2 cellular contexts compared by ENCODE assay signal in the genomic region with DNA sequence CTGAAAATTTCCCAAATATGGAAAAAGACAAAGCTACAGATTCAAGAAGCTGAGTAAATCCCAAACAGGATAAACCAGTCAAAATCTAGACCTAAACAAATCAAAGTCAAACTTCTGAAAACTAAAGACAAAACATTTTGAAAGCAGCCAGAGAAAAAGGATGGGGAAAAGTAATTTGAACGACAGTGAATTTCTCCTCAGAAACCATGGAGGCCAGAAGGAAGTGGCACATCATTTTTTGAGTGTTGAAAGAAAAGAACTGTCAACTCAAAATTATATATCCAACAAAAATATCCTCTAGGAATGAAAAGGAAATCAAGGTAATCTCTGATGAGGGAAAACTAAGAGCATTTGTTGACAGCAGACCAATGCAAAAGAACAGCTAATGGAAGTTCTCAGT.
TF ChIP-seq lines count a peak whose summit lies in the region.

No MANE protein-coding gene starts in this region.

TF ChIP-seq in WTC11, 78 proteins besides CTCF, POLR2A, EP300 and RAD21:
- TF ChIP-seq ZNF317 (CRISPR knock-in tag; IDR thresholded peaks at IDR 0.05; ENCODE audit: borderline replicate concordance, low read depth): peak; percentile 75
- TF ChIP-seq CREB1 (CRISPR knock-in tag; IDR thresholded peaks at IDR 0.05): no peak

TF ChIP-seq in K562, 482 proteins besides CTCF, POLR2A, EP300 and RAD21:
- TF ChIP-seq TRIM28 (IDR thresholded peaks at IDR 0.05) (0 out of 2 replicates have a peak, but pooled peaks have one; percentile 41), CBX3 (IDR thresholded peaks at IDR 0.05; ENCODE audit: borderline replicate concordance in 1 of 2, low read length in 2 of 2) (peak in 1 of 2 experiments; percentile 74; a peak in 1 of 3 replicates), CHD1 (IDR thresholded peaks at IDR 0.05; ENCODE audit: low read length) (no peak), PBX2 (CRISPR knock-in tag; IDR thresholded peaks at IDR 0.05; ENCODE audit: low read depth) (no peak), PBX2 (tag; conservative IDR thresholded peaks at IDR 0.05; ENCODE audit: low read depth) (peak; percentile 50)
- TF ChIP-seq, protein P1, sequence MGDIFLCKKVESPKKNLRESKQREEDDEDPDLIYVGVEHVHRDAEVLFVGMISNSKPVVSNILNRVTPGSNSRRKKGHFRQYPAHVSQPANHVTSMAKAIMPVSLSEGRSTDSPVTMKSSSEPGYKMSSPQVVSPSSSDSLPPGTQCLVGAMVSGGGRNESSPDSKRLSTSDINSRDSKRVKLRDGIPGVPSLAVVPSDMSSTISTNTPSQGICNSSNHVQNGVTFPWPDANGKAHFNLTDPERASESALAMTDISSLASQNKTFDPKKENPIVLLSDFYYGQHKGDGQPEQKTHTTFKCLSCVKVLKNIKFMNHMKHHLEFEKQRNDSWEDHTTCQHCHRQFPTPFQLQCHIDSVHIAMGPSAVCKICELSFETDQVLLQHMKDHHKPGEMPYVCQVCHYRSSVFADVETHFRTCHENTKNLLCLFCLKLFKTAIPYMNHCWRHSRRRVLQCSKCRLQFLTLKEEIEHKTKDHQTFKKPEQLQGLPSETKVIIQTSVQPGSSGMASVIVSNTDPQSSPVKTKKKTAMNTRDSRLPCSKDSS (IDR thresholded peaks at IDR 0.05; ENCODE audit: low read depth, partially characterized antibody): peak; percentile 60
